Comparison of ENCODE assay signal across 8 cellular contexts in genomic region chr11:74988541-74989268, GRCh38. TPM values are rescaled to one million over a fixed set of nuclear protein-coding genes. Genes with fewer than 3 reads are reported as not detected.
A peak's percentile ranks its signal among the peaks of the same experiment; 100 is the strongest.
DNase-seq lines count a peak whose midpoint lies in the region; ATAC-seq and TF ChIP-seq lines count a peak whose summit lies in the region.

Gene NEU3, plus strand, starts transcription at chr11:74988933. Its CDS starts 128 bp downstream, at chr11:74989061.

- H3K9me3 ChIP-seq in PC-3 (ENCODE audit: low read length): no peaks in the 10 kb centered on the region
- no peaks in the 10 kb centered on the region for H3K9me3 ChIP-seq in esophagus muscularis mucosa

- peak within 1 kb of the TSS; percentile 89 for H3K4me2 ChIP-seq in PC-3 (ENCODE audit: low read length)

- H3K36me3 ChIP-seq in PC-3 (ENCODE audit: low read depth, low read length): no peaks in the 10 kb centered on the region
- no peaks in the 10 kb centered on the region for H3K36me3 ChIP-seq in esophagus muscularis mucosa

- H3K9me2 ChIP-seq in PC-3 (replicated peaks; ENCODE audit: low read length): no peaks in the 10 kb centered on the region

- H3K4me3 ChIP-seq in PC-3 (ENCODE audit: low read length): peak within 1 kb of the TSS; percentile 94
- peak within 1 kb of the TSS; percentile 75 to 80 (median 76) for H3K4me3 ChIP-seq in esophagus muscularis mucosa

- no peaks in the 10 kb centered on the region for H4K20me1 ChIP-seq in PC-3 (ENCODE audit: low read length)

- peak within 1 kb of the TSS; percentile 92 for H2AFZ ChIP-seq in PC-3 (ENCODE audit: low read length)

- CTCF ChIA-PET in PC-3 (lab: Charles Lee): interaction anchor here (0.5 to 1.5 kb wide), 3 partner anchors 156 to 260 kb away, joined by 3 to 8 read pairs (median 3); no protein-coding TSS in a partner anchor

- TF ChIP-seq RAD21 in Ishikawa (IDR thresholded peaks at IDR 0.05; ENCODE audit: low read depth): no peak

- no peak for TF ChIP-seq POLR2A in esophagus muscularis mucosa (IDR thresholded peaks at IDR 0.05; ENCODE audit: low read depth)

- H3K4me1 ChIP-seq in PC-3 (ENCODE audit: insufficient read depth, low read length) (peaks cover 10% of the 10 kb centered on the region), esophagus muscularis mucosa (peaks cover 6 to 17% (median 10%) of the 10 kb centered on the region in 4 donors)

- TF ChIP-seq CTCF in PC-3 (conservative IDR thresholded peaks at IDR 0.05; ENCODE audit: low read depth, low read length) (no peak), esophagus muscularis mucosa (IDR thresholded peaks at IDR 0.05) (no peak)

- DNase-seq in DMS153 treated with DMSO at 0.1 percent for 48 hours (lab: John Stamatoyannopoulos, UW; ENCODE audit: unreplicated experiment) (peak; percentile 34), PC-3 (peak; percentile 88), esophagus muscularis mucosa (ENCODE audit: extremely low spot score) (no peak), myocyte (ENCODE audit: low read depth) (peak; percentile 74)
- DNase-seq in activated T-cell treated with anti-CD3 and anti-CD28 coated beads, Interleukin-2, amount 50 U/mL, for 1 hour: peak; percentile 83
- peak; percentile 73 to 84 for DNase-seq in stimulated activated CD8-positive, alpha-beta memory T cell treated with anti-CD3 and anti-CD28 coated beads, Interleukin-7, amount 100 ng/mL, for 48 hours (ENCODE audit: extremely low read depth in 1 of 2, low read depth in 1 of 2)

- H3K27ac ChIP-seq in PC-3 (ENCODE audit: low read length) (peak within 1 kb of the TSS; percentile 35), esophagus muscularis mucosa (replicated peaks in 1 of 4) (peak within 1 kb of the TSS; percentile 76 to 85 (median 78))

- no peaks in the 10 kb centered on the region for H3F3A ChIP-seq in PC-3 (ENCODE audit: low read length, unreplicated experiment)

- 0% methylated on average over 29 of the region's 46 CpGs for WGBS in esophagus muscularis mucosa

- POLR2A ChIA-PET in PC-3 (lab: Charles Lee; ENCODE audit: unreplicated experiment): interaction anchor here (0.5 kb wide), 2 partner anchors 33 to 348 kb away, joined by 3 to 5 read pairs; no protein-coding TSS in a partner anchor

- intact Hi-C loops in PC-3 (cut with micrococcal nuclease) (loop anchor here (1.0 to 5.0 kb wide), 2 partner anchors 39 to 61 kb away; partner anchors contain the start of genes SPCS2 and XRRA1), esophagus muscularis mucosa (cut with DNase I) (no loop called here)

- peaks cover 34% of the 10 kb centered on the region for H3K79me2 ChIP-seq in PC-3 (ENCODE audit: low read length)

- ATAC-seq in GM21576 (IDR thresholded peaks at IDR 0.05; ENCODE audit: unreplicated experiment) (peak; percentile 90), PC-3 (peak; percentile 93)

- peak within 1 kb of the TSS; percentile 83 for H3K9ac ChIP-seq in PC-3 (ENCODE audit: low read length)

- TSS peak; percentile 62 for BruUV-seq in PC-3 (replicated peaks; lab: Mats Ljungman, UMichigan)

- no peak for TF ChIP-seq EP300 in Ishikawa (IDR thresholded peaks at IDR 0.05; ENCODE audit: borderline replicate concordance)
- TF ChIP-seq EP300 in esophagus muscularis mucosa (IDR thresholded peaks at IDR 0.05): no peak

- no peaks in the 10 kb centered on the region for H3K27me3 ChIP-seq in PC-3 (ENCODE audit: low read length)
- H3K27me3 ChIP-seq in esophagus muscularis mucosa: no peaks in the 10 kb centered on the region

TF ChIP-seq in Ishikawa, 13 proteins besides CTCF, POLR2A, EP300 and RAD21:
- 0 out of 2 replicates have a peak, but pooled peaks have one; percentile 26 for TF ChIP-seq TCF12 (IDR thresholded peaks at IDR 0.05; ENCODE audit: low read depth)
- no peak for TF ChIP-seq FOXM1 (IDR thresholded peaks at IDR 0.05; ENCODE audit: borderline replicate concordance, low read depth)
- peak; percentile 36; the same call in 1 of the 2 replicates for TF ChIP-seq CEBPB (IDR thresholded peaks at IDR 0.05)
- TF ChIP-seq TAF1 (IDR thresholded peaks at IDR 0.05; ENCODE audit: low read depth): peak; percentile 49; the same call in 1 of the 2 replicates
- TF ChIP-seq EGR1 (IDR thresholded peaks at IDR 0.05): no peak
- TF ChIP-seq TEAD4 (IDR thresholded peaks at IDR 0.05): no peak
- no peak for TF ChIP-seq YY1 (IDR thresholded peaks at IDR 0.05; ENCODE audit: low read depth)
- TF ChIP-seq MAX (IDR thresholded peaks at IDR 0.05): peak; percentile 55; the same call in 1 of the 2 replicates

RNA-seq across cellular contexts. Expression of gene NEU3, which starts in this region (rescaled TPM):
- total RNA-seq in PC-3 (2014; rRNA removed) (15.7 and 16.1 TPM in 2 replicates), esophagus muscularis mucosa (1 to 10 TPM; 2.9 to 6.7 (median 5.7) TPM), myocyte (4.3 and 6.2 TPM in 2 replicates)
- 3.9 TPM for polyA plus RNA-seq in myocyte (2012)
